ENCODE assay signal across 1 cellular context in the genomic region with DNA sequence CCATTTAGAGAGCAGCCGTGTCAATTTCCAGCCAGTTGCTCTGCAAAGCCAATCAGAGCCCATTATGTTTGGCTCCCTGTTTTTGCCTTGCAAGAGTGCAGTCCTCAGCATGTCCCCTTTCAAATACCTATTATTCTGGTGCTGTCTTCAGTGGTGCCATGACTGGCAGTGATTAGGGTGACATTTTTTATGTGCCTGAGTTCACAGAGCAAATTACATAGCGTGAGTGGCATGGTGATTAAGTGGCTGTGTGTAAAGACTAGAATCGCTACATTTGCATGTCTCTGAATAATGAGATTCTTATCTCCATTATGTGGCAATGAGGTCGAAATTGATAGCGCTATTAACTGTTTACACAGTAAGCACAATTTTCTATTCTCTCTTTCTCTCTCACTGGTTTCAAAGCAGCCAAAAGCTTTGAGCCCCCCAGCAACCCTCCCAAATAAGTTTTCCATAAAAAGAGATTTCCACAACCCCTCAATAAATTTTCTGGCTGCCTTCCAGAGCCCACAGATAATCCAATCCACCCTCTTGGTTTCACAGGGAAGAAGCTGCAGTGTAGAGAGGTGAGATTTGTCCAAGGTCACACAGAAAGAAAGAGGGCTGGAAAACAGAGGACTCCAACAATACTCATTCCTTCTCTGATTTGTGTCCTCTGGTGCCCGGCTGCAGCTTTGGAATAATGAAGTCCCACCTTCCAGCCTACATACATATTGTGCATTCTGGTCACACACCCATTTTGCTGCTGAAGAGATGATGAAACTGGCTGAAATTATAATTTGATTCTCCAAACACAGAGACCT.
TF ChIP-seq lines count a peak whose summit lies in the region.

No MANE protein-coding gene starts in this region.

TF ChIP-seq in K562, 482 proteins besides CTCF, POLR2A, EP300 and RAD21 (continued from another document and continues in another):
- TF ChIP-seq, protein P1, sequence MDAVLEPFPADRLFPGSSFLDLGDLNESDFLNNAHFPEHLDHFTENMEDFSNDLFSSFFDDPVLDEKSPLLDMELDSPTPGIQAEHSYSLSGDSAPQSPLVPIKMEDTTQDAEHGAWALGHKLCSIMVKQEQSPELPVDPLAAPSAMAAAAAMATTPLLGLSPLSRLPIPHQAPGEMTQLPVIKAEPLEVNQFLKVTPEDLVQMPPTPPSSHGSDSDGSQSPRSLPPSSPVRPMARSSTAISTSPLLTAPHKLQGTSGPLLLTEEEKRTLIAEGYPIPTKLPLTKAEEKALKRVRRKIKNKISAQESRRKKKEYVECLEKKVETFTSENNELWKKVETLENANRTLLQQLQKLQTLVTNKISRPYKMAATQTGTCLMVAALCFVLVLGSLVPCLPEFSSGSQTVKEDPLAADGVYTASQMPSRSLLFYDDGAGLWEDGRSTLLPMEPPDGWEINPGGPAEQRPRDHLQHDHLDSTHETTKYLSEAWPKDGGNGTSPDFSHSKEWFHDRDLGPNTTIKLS (IDR thresholded peaks at IDR 0.05; ENCODE audit: borderline replicate concordance, low read depth): no peak
- TF ChIP-seq ZNF311 (CRISPR knock-in tag; IDR thresholded peaks at IDR 0.05) (peak; percentile 6; the same call in 1 of the 2 replicates), JUND (IDR thresholded peaks at IDR 0.05; ENCODE audit: borderline replicate concordance, low read depth, low read length) (peak; percentile 65), JUND (tag; IDR thresholded peaks at IDR 0.05; ENCODE audit: borderline replicate concordance, low read depth, low read length) (no peak; the same call in 2 of the 3 replicates), ZNF384 (IDR thresholded peaks at IDR 0.05; ENCODE audit: low read depth, low read length) (no peak), TSC22D4 (tag; IDR thresholded peaks at IDR 0.05) (no peak), KLF13 (tag; IDR thresholded peaks at IDR 0.05; ENCODE audit: borderline replicate concordance, low read depth) (no peak), HDAC8 (tag; IDR thresholded peaks at IDR 0.05) (peak; percentile 37; the same call in 1 of the 2 replicates), ZNF143 (CRISPR knock-in tag; IDR thresholded peaks at IDR 0.05) (no peak), ZNF24 (IDR thresholded peaks at IDR 0.05) (no peak), NEUROD1 (IDR thresholded peaks at IDR 0.05; ENCODE audit: borderline replicate concordance, low read depth, low read length, partially characterized antibody) (no peak), ERF (CRISPR knock-in tag; IDR thresholded peaks at IDR 0.05) (no peak), POU5F1 (IDR thresholded peaks at IDR 0.05; ENCODE audit: borderline replicate concordance, low read depth, low read length, partially characterized antibody) (no peak), ZNF780A (CRISPR knock-in tag; IDR thresholded peaks at IDR 0.05) (no peak), RNF2 (IDR thresholded peaks at IDR 0.05) (no peak), SMARCB1 (IDR thresholded peaks at IDR 0.05; ENCODE audit: insufficient read length, low read depth) (no peak)
- TF ChIP-seq, protein P2, sequence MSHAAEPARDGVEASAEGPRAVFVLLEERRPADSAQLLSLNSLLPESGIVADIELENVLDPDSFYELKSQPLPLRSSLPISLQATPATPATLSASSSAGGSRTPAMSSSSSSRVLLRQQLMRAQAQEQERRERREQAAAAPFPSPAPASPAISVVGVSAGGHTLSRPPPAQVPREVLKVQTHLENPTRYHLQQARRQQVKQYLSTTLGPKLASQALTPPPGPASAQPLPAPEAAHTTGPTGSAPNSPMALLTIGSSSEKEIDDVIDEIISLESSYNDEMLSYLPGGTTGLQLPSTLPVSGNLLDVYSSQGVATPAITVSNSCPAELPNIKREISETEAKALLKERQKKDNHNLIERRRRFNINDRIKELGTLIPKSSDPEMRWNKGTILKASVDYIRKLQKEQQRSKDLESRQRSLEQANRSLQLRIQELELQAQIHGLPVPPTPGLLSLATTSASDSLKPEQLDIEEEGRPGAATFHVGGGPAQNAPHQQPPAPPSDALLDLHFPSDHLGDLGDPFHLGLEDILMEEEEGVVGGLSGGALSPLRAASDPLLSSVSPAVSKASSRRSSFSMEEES (CRISPR knock-in tag; IDR thresholded peaks at IDR 0.05): no peak
- TF ChIP-seq, protein P3, sequence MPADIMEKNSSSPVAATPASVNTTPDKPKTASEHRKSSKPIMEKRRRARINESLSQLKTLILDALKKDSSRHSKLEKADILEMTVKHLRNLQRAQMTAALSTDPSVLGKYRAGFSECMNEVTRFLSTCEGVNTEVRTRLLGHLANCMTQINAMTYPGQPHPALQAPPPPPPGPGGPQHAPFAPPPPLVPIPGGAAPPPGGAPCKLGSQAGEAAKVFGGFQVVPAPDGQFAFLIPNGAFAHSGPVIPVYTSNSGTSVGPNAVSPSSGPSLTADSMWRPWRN (IDR thresholded peaks at IDR 0.05; ENCODE audit: low read depth): no peak
- TF ChIP-seq, protein P4, sequence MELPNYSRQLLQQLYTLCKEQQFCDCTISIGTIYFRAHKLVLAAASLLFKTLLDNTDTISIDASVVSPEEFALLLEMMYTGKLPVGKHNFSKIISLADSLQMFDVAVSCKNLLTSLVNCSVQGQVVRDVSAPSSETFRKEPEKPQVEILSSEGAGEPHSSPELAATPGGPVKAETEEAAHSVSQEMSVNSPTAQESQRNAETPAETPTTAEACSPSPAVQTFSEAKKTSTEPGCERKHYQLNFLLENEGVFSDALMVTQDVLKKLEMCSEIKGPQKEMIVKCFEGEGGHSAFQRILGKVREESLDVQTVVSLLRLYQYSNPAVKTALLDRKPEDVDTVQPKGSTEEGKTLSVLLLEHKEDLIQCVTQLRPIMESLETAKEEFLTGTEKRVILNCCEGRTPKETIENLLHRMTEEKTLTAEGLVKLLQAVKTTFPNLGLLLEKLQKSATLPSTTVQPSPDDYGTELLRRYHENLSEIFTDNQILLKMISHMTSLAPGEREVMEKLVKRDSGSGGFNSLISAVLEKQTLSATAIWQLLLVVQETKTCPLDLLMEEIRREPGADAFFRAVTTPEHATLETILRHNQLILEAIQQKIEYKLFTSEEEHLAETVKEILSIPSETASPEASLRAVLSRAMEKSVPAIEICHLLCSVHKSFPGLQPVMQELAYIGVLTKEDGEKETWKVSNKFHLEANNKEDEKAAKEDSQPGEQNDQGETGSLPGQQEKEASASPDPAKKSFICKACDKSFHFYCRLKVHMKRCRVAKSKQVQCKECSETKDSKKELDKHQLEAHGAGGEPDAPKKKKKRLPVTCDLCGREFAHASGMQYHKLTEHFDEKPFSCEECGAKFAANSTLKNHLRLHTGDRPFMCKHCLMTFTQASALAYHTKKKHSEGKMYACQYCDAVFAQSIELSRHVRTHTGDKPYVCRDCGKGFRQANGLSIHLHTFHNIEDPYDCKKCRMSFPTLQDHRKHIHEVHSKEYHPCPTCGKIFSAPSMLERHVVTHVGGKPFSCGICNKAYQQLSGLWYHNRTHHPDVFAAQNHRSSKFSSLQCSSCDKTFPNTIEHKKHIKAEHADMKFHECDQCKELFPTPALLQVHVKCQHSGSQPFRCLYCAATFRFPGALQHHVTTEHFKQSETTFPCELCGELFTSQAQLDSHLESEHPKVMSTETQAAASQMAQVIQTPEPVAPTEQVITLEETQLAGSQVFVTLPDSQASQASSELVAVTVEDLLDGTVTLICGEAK (IDR thresholded peaks at IDR 0.05): no peak
- TF ChIP-seq, protein P4 (CRISPR knock-in tag; IDR thresholded peaks at IDR 0.05): no peak
- TF ChIP-seq, protein P5, sequence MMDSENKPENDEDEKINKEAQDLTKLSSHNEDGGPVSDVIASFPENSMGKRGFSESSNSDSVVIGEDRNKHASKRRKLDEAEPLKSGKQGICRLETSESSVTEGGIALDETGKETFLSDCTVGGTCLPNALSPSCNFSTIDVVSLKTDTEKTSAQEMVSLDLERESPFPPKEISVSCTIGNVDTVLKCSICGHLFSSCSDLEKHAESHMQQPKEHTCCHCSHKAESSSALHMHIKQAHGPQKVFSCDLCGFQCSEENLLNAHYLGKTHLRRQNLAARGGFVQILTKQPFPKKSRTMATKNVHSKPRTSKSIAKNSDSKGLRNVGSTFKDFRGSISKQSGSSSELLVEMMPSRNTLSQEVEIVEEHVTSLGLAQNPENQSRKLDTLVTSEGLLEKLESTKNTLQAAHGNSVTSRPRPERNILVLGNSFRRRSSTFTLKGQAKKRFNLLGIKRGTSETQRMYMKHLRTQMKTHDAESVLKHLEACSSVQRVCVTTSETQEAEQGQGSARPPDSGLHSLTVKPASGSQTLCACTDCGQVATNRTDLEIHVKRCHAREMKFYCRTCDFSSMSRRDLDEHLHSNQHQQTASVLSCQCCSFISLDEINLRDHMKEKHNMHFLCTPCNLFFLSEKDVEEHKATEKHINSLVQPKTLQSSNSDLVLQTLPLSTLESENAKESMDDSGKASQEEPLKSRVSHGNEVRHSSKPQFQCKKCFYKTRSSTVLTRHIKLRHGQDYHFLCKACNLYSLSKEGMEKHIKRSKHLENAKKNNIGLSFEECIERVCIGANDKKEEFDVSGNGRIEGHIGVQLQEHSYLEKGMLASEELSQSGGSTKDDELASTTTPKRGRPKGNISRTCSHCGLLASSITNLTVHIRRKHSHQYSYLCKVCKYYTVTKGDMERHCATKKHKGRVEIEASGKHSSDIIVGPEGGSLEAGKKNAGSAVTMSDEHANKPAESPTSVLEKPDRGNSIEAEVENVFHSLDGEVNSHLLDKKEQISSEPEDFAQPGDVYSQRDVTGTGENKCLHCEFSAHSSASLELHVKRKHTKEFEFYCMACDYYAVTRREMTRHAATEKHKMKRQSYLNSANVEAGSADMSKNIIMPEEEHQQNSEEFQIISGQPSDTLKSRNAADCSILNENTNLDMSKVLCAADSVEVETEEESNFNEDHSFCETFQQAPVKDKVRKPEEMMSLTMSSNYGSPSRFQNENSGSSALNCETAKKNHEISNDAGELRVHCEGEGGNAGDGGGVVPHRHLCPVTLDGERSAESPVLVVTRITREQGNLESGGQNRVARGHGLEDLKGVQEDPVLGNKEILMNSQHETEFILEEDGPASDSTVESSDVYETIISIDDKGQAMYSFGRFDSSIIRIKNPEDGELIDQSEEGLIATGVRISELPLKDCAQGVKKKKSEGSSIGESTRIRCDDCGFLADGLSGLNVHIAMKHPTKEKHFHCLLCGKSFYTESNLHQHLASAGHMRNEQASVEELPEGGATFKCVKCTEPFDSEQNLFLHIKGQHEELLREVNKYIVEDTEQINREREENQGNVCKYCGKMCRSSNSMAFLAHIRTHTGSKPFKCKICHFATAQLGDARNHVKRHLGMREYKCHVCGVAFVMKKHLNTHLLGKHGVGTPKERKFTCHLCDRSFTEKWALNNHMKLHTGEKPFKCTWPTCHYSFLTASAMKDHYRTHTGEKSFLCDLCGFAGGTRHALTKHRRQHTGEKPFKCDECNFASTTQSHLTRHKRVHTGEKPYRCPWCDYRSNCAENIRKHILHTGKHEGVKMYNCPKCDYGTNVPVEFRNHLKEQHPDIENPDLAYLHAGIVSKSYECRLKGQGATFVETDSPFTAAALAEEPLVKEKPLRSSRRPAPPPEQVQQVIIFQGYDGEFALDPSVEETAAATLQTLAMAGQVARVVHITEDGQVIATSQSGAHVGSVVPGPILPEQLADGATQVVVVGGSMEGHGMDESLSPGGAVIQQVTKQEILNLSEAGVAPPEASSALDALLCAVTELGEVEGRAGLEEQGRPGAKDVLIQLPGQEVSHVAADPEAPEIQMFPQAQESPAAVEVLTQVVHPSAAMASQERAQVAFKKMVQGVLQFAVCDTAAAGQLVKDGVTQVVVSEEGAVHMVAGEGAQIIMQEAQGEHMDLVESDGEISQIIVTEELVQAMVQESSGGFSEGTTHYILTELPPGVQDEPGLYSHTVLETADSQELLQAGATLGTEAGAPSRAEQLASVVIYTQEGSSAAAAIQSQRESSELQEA (IDR thresholded peaks at IDR 0.05; ENCODE audit: low read depth): no peak
- TF ChIP-seq, protein P6, sequence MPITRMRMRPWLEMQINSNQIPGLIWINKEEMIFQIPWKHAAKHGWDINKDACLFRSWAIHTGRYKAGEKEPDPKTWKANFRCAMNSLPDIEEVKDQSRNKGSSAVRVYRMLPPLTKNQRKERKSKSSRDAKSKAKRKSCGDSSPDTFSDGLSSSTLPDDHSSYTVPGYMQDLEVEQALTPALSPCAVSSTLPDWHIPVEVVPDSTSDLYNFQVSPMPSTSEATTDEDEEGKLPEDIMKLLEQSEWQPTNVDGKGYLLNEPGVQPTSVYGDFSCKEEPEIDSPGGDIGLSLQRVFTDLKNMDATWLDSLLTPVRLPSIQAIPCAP (CRISPR knock-in tag; IDR thresholded peaks at IDR 0.05; ENCODE audit: borderline replicate concordance): no peak
